ENCODE assay signal across 1 cellular context in the genomic region with DNA sequence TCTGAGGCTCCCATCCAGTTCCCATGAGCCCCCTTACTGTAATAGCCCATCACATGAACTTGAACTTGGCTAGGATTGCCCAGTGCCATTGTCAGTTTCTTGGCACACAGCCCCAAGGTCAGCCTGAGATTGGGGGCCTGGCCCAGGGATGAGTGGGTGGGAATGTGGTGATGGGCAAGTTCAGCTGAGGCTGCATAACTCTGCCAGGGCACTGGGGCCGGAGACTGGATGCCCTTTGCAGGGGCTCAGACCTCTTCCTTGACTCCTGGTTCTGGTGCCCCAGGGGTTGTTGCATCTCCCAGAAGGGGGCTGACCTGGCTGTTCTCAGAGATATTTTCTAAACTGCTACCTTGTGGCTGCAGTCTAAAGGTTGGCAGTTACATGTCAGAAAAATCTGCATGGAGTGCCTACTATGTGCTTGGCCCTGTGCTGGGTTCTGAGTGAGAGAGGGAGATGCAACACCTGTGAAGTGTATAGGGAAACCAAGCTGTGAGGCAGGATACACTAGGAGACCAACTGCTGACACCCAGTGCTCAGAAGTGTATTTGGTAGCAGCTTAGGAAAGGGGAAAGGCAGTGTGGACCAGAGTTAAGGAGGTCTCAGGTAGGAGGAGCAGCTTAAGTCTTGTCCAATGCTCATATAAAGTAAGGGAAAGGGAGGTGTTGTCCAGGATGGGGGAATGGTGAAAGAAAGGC.
TF ChIP-seq lines count a peak whose summit lies in the region.

No MANE protein-coding gene starts in this region.

TF ChIP-seq in HCT116, 20 proteins besides CTCF, POLR2A, EP300 and RAD21 (continued from another document):
- TF ChIP-seq, protein P1, sequence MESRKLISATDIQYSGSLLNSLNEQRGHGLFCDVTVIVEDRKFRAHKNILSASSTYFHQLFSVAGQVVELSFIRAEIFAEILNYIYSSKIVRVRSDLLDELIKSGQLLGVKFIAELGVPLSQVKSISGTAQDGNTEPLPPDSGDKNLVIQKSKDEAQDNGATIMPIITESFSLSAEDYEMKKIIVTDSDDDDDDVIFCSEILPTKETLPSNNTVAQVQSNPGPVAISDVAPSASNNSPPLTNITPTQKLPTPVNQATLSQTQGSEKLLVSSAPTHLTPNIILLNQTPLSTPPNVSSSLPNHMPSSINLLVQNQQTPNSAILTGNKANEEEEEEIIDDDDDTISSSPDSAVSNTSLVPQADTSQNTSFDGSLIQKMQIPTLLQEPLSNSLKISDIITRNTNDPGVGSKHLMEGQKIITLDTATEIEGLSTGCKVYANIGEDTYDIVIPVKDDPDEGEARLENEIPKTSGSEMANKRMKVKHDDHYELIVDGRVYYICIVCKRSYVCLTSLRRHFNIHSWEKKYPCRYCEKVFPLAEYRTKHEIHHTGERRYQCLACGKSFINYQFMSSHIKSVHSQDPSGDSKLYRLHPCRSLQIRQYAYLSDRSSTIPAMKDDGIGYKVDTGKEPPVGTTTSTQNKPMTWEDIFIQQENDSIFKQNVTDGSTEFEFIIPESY (IDR thresholded peaks at IDR 0.05; ENCODE audit: extremely low read depth, insufficient replicate concordance, low read length): no peak
- TF ChIP-seq SIN3A (IDR thresholded peaks at IDR 0.05; ENCODE audit: low read depth) (no peak), ELF1 (IDR thresholded peaks at IDR 0.05; ENCODE audit: borderline replicate concordance, low read depth) (no peak), SRF (IDR thresholded peaks at IDR 0.05; ENCODE audit: low read depth) (no peak), TCF7L2 (IDR thresholded peaks at IDR 0.05; ENCODE audit: borderline replicate concordance, extremely low read depth, insufficient read depth, insufficient read length) (no peak), JUND (IDR thresholded peaks at IDR 0.05) (no peak), ZFX (IDR thresholded peaks at IDR 0.05) (no peak), EZH2 (IDR thresholded peaks at IDR 0.05) (no peak), SP1 (IDR thresholded peaks at IDR 0.05; ENCODE audit: low read depth) (no peak), EGR1 (IDR thresholded peaks at IDR 0.05; ENCODE audit: low read depth) (no peak)
- TF ChIP-seq, protein P2, sequence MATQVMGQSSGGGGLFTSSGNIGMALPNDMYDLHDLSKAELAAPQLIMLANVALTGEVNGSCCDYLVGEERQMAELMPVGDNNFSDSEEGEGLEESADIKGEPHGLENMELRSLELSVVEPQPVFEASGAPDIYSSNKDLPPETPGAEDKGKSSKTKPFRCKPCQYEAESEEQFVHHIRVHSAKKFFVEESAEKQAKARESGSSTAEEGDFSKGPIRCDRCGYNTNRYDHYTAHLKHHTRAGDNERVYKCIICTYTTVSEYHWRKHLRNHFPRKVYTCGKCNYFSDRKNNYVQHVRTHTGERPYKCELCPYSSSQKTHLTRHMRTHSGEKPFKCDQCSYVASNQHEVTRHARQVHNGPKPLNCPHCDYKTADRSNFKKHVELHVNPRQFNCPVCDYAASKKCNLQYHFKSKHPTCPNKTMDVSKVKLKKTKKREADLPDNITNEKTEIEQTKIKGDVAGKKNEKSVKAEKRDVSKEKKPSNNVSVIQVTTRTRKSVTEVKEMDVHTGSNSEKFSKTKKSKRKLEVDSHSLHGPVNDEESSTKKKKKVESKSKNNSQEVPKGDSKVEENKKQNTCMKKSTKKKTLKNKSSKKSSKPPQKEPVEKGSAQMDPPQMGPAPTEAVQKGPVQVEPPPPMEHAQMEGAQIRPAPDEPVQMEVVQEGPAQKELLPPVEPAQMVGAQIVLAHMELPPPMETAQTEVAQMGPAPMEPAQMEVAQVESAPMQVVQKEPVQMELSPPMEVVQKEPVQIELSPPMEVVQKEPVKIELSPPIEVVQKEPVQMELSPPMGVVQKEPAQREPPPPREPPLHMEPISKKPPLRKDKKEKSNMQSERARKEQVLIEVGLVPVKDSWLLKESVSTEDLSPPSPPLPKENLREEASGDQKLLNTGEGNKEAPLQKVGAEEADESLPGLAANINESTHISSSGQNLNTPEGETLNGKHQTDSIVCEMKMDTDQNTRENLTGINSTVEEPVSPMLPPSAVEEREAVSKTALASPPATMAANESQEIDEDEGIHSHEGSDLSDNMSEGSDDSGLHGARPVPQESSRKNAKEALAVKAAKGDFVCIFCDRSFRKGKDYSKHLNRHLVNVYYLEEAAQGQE (IDR thresholded peaks at IDR 0.05; ENCODE audit: low read depth): no peak
